33 cellular contexts compared by ENCODE assay signal in genomic region chr6:101120747-101121146, GRCh38.
"Had no signal": no experiment of that assay in that cellular context is flagged by ENCODE, and none has a peak within 500 bp of the region (broad histone marks: within the 10 kb centered on the region; RNA-seq: fewer than 3 reads in every experiment).

No MANE protein-coding gene starts in this region.

- FAIRE-seq: astrocyte, TTC549 had no signal

- H3K27ac ChIP-seq: adrenal gland, body of pancreas, brain microvascular endothelial cell, breast epithelium, VCaP had no signal

- H3K9me3 ChIP-seq: adrenal gland, body of pancreas, breast epithelium had no signal

- DNase-seq: activated B cell treated with CpG ODN at 0.5 μM for 24 hours; activated CD4-positive, alpha-beta memory T cell treated with anti-CD3 and anti-CD28 coated beads, Interleukin-2, amount 10 ng/mL, durations not matched to agents 7 days and 5 days; activated CD4-positive, alpha-beta T cell treated with anti-CD3 and anti-CD28 coated beads for 48 hours; activated CD4-positive, alpha-beta T cell treated with anti-CD3 and anti-CD28 coated beads, Interleukin-2, amount 10 ng/mL, durations not matched to agents 7 days and 5 days; activated CD4-positive, alpha-beta T cell treated with anti-CD3 and anti-CD28 coated beads, Interleukin-2, amount 50 U/mL, for 48 hours; activated CD4-positive, CD25-positive, alpha-beta regulatory T cell treated with anti-CD3 and anti-CD28 coated beads, Interleukin-2, amount 50 U/mL, for 72 hours; activated CD8-positive, alpha-beta memory T cell treated with anti-CD3 and anti-CD28 coated beads for 24 hours; activated CD8-positive, alpha-beta memory T cell treated with anti-CD3 and anti-CD28 coated beads, Interleukin-2, amount 10 ng/mL, durations not matched to agents 7 days and 5 days; activated CD8-positive, alpha-beta memory T cell treated with anti-CD3 and anti-CD28 coated beads, Interleukin-2, amount 50 U/mL, for 48 hours; activated CD8-positive, alpha-beta T cell treated with anti-CD3 and anti-CD28 coated beads, Interleukin-2, amount 10 ng/mL, durations not matched to agents 7 days and 5 days; activated effector memory CD4-positive, alpha-beta T cell treated with anti-CD3 and anti-CD28 coated beads, Interleukin-2, amount 50 U/mL, for 16 hours; activated gamma-delta T cell treated with Interleukin-2 at 50 U/mL for 16 hours; activated naive CD4-positive, alpha-beta T cell; activated naive CD4-positive, alpha-beta T cell treated with anti-CD3 and anti-CD28 coated beads for 36 hours; activated naive CD4-positive, alpha-beta T cell treated with anti-CD3 and anti-CD28 coated beads, Interleukin-2, amount 50 U/mL, for 16 hours; activated naive CD8-positive, alpha-beta T cell treated with anti-CD3 and anti-CD28 coated beads for 36 hours; activated T-cell treated with anti-CD3 and anti-CD28 coated beads, Interleukin-2, amount 50 U/mL, for 4 hours; activated T-cell treated with anti-CD3 and anti-CD28 coated beads, Interleukin-2, amount 50 U/mL, for 72 hours; adrenal gland; amniotic stem cell; aorta; body of pancreas; brain microvascular endothelial cell; central memory CD4-positive, alpha-beta T cell; T-helper 1 cell; T-helper 2 cell; T-helper 9 cell had no signal

- ATAC-seq: activated CD8-positive, alpha-beta memory T cell treated with anti-CD3 and anti-CD28 coated beads, Interleukin-2, amount 10 ng/mL, durations not matched to agents 7 days and 5 days; activated CD8-positive, alpha-beta T cell treated with anti-CD3 and anti-CD28 coated beads, Interleukin-2, amount 10 ng/mL, durations not matched to agents 7 days and 5 days; activated naive CD4-positive, alpha-beta T cell treated with anti-CD3 and anti-CD28 coated beads, Interleukin-2, amount 50 U/mL, for 72 hours; activated T-cell treated with anti-CD3 and anti-CD28 coated beads, Interleukin-2, amount 50 U/mL, for 4 hours; activated T-cell treated with anti-CD3 and anti-CD28 coated beads, Interleukin-2, amount 50 U/mL, for 72 hours; activated T-helper 17 cell treated with anti-CD3 and anti-CD28 coated beads, Interleukin-2, amount 50 U/mL, for 72 hours; body of pancreas had no signal

- H3K4me1 ChIP-seq: adrenal gland, body of pancreas, breast epithelium had no signal

- H3K36me3 ChIP-seq: adrenal gland, brain microvascular endothelial cell, breast epithelium had no signal

- H3K27me3 ChIP-seq: adrenal gland, body of pancreas, brain microvascular endothelial cell, breast epithelium had no signal

- H3K4me3 ChIP-seq: adrenal gland, body of pancreas, breast epithelium had no signal
